8 cellular contexts compared by ENCODE assay signal in genomic region chr12:98644712-98645571, GRCh38. TPM values are rescaled to one million over a fixed set of nuclear protein-coding genes. Genes with fewer than 3 reads are reported as not detected.
DNase-seq lines count a peak whose midpoint lies in the region; ATAC-seq and TF ChIP-seq lines count a peak whose summit lies in the region.

APAF1 (plus strand) TSS chr12:98645290; CDS start chr12:98648360, 3,070 bp downstream.
A gene with protein sequence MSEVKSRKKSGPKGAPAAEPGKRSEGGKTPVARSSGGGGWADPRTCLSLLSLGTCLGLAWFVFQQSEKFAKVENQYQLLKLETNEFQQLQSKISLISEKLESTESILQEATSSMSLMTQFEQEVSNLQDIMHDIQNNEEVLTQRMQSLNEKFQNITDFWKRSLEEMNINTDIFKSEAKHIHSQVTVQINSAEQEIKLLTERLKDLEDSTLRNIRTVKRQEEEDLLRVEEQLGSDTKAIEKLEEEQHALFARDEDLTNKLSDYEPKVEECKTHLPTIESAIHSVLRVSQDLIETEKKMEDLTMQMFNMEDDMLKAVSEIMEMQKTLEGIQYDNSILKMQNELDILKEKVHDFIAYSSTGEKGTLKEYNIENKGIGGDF (minus strand): TSS chr12:98644788. CDS start chr12:98644701, 87 bp downstream.

- peaks cover 45% of the 10 kb centered on the region for H3K36me3 Mint-ChIP-seq in activated T-cell treated with anti-CD3 and anti-CD28 coated beads, Interleukin-2, amount 50 U/mL, for 24 hours (ENCODE audit: low read depth)

- H3K4me1 ChIP-seq in esophagus (ENCODE audit: control insufficient read depth in 2 of 2, insufficient read depth in 2 of 2, low read length in 1 of 2): no peaks in the 10 kb centered on the region
- H3K4me1 ChIP-seq in mucosa of stomach (ENCODE audit: control insufficient read depth, insufficient read depth, low read length): no peaks in the 10 kb centered on the region

- H3K27me3 ChIP-seq in esophagus (ENCODE audit: control insufficient read depth in 1 of 2, insufficient read depth in 2 of 2, low read length in 2 of 2): no peaks in the 10 kb centered on the region
- H3K27me3 ChIP-seq in mucosa of stomach (ENCODE audit: control insufficient read depth, insufficient read depth, low read length): no peaks in the 10 kb centered on the region

- no peaks in the 10 kb centered on the region for H3K36me3 ChIP-seq in esophagus (ENCODE audit: control insufficient read depth in 2 of 2, insufficient read depth in 2 of 2, low read length in 1 of 2)
- H3K36me3 ChIP-seq in mucosa of stomach (ENCODE audit: control insufficient read depth, insufficient read depth, low read length): peaks cover 3% of the 10 kb centered on the region

- peak within 1 kb of the TSS; percentile 98 for H3K27ac Mint-ChIP-seq in activated T-cell treated with anti-CD3 and anti-CD28 coated beads, Interleukin-2, amount 50 U/mL, for 24 hours

- H3K9me3 ChIP-seq in esophagus (ENCODE audit: control insufficient read depth in 2 of 2, insufficient read depth in 1 of 2, low read depth in 1 of 2, low read length in 1 of 2): no peaks in the 10 kb centered on the region
- H3K9me3 ChIP-seq in mucosa of stomach (ENCODE audit: control insufficient read depth, low read length): no peaks in the 10 kb centered on the region

- ATAC-seq in GM21737 (IDR thresholded peaks at IDR 0.05; ENCODE audit: unreplicated experiment): peak; percentile 89

- H3K4me3 ChIP-seq in esophagus (ENCODE audit: low read depth in 1 of 2, low read length in 2 of 2): peak within 1 kb of the TSS; percentile 78 to 79
- peak within 1 kb of the TSS; percentile 91 for H3K4me3 ChIP-seq in mucosa of stomach (ENCODE audit: low read length)

- H3K9me3 Mint-ChIP-seq in activated T-cell treated with anti-CD3 and anti-CD28 coated beads, Interleukin-2, amount 50 U/mL, for 24 hours: no peaks in the 10 kb centered on the region

- H3K27ac ChIP-seq in esophagus (ENCODE audit: low read depth in 2 of 2, low read length in 1 of 2): peak within 1 kb of the TSS; percentile 82

- H3K9ac ChIP-seq in mucosa of stomach (ENCODE audit: low read length): peak within 1 kb of the TSS; percentile 94

- H3K27me3 Mint-ChIP-seq in activated T-cell treated with anti-CD3 and anti-CD28 coated beads, Interleukin-2, amount 50 U/mL, for 24 hours: no peaks in the 10 kb centered on the region

- 0% methylated on average over 81 to 91 of the region's 91 CpGs for WGBS in esophagus, 2 donors

- peaks cover 30% of the 10 kb centered on the region for H3K4me1 Mint-ChIP-seq in activated T-cell treated with anti-CD3 and anti-CD28 coated beads, Interleukin-2, amount 50 U/mL, for 24 hours (ENCODE audit: low read depth)

- DNase-seq in DMS79 (lab: John Stamatoyannopoulos, UW) (peak; percentile 91), KG1 (lab: John Stamatoyannopoulos, UW) (peak; percentile 97)
- DNase-seq in activated T-cell treated with anti-CD3 and anti-CD28 coated beads, Interleukin-2, amount 50 U/mL, for 24 hours: peak; percentile 99
- peak; percentile 98 for DNase-seq in stimulated activated CD8-positive, alpha-beta memory T cell treated with anti-CD3 and anti-CD28 coated beads, Interleukin-4, amount 100 ng/mL, for 48 hours

- H3K4me3 Mint-ChIP-seq in activated T-cell treated with anti-CD3 and anti-CD28 coated beads, Interleukin-2, amount 50 U/mL, for 24 hours: peak within 1 kb of the TSS; percentile 96

TF ChIP-seq in PFSK-1, 5 proteins besides CTCF, POLR2A, EP300 and RAD21:
- TF ChIP-seq POLR2AphosphoS5 (IDR thresholded peaks at IDR 0.05; ENCODE audit: low read depth, low read length) (peak; percentile 66; the same call in 1 of the 2 replicates), TAF1 (IDR thresholded peaks at IDR 0.05; ENCODE audit: borderline replicate concordance, insufficient read depth, low read length) (peak; percentile 78; the same call in 1 of the 2 replicates), SIN3A (IDR thresholded peaks at IDR 0.05; ENCODE audit: borderline replicate concordance, insufficient read depth, low read length) (peak; percentile 49; the same call in 1 of the 2 replicates), FOXP2 (optimal IDR thresholded peaks at IDR 0.05; ENCODE audit: borderline replicate concordance, extremely low read depth, extremely low read length, insufficient read depth) (peak; percentile 95)
- TF ChIP-seq, protein P1, sequence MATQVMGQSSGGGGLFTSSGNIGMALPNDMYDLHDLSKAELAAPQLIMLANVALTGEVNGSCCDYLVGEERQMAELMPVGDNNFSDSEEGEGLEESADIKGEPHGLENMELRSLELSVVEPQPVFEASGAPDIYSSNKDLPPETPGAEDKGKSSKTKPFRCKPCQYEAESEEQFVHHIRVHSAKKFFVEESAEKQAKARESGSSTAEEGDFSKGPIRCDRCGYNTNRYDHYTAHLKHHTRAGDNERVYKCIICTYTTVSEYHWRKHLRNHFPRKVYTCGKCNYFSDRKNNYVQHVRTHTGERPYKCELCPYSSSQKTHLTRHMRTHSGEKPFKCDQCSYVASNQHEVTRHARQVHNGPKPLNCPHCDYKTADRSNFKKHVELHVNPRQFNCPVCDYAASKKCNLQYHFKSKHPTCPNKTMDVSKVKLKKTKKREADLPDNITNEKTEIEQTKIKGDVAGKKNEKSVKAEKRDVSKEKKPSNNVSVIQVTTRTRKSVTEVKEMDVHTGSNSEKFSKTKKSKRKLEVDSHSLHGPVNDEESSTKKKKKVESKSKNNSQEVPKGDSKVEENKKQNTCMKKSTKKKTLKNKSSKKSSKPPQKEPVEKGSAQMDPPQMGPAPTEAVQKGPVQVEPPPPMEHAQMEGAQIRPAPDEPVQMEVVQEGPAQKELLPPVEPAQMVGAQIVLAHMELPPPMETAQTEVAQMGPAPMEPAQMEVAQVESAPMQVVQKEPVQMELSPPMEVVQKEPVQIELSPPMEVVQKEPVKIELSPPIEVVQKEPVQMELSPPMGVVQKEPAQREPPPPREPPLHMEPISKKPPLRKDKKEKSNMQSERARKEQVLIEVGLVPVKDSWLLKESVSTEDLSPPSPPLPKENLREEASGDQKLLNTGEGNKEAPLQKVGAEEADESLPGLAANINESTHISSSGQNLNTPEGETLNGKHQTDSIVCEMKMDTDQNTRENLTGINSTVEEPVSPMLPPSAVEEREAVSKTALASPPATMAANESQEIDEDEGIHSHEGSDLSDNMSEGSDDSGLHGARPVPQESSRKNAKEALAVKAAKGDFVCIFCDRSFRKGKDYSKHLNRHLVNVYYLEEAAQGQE (IDR thresholded peaks at IDR 0.05; ENCODE audit: insufficient read depth in 1 of 2, low read depth in 2 of 2, low read length in 2 of 2): peak in 1 of 2 experiments; percentile 32; a peak in 1 of 4 replicates
TF ChIP-seq in PFSK-1: peak in this region for 5.

RNA-seq across cellular contexts. Expression of gene APAF1, which starts in this region (rescaled TPM):
- 1.9 TPM for polyA plus RNA-seq in PFSK-1 (2012; ENCODE audit: insufficient read length, low read depth)
- 1 to 10 TPM; 2.3 to 3.5 TPM for polyA plus RNA-seq in esophagus

RNA-seq across cellular contexts. Expression of the second gene that starts in this region (rescaled TPM):
- 10.4 TPM for polyA plus RNA-seq in PFSK-1 (2012; ENCODE audit: insufficient read length, low read depth)
- 1 to 10 TPM; 4.7 to 5.4 TPM for polyA plus RNA-seq in esophagus

Comparison
In these comparisons a context has a peak if more than half of its experiments do, and no peak if none do; other contexts are left out.
1. Peak in every context shown above with its lines: DNase-seq, ATAC-seq, H3K4me3 ChIP-seq and H3K27ac ChIP-seq.